ENCODE assay signal across 1 cellular context in genomic region chr10:124647421-124648130, GRCh38.
TF ChIP-seq lines count a peak whose summit lies in the region.

No MANE protein-coding gene starts in this region.

TF ChIP-seq in K562, 482 proteins besides CTCF, POLR2A, EP300 and RAD21 (continued from another document and continues in another):
- TF ChIP-seq ZBTB40 (IDR thresholded peaks at IDR 0.05): peak; percentile 67
- no peak for TF ChIP-seq ZBTB40 (CRISPR knock-in tag; IDR thresholded peaks at IDR 0.05)
- peak; percentile 84 for TF ChIP-seq GABPA (tag; conservative IDR thresholded peaks at IDR 0.05; ENCODE audit: low read depth)
- TF ChIP-seq SMAD2 (IDR thresholded peaks at IDR 0.05; ENCODE audit: low read depth, low read length): no peak
- TF ChIP-seq CCAR2 (IDR thresholded peaks at IDR 0.05; ENCODE audit: low read depth, low read length): no peak
- no peak for TF ChIP-seq TEAD4 (IDR thresholded peaks at IDR 0.05; ENCODE audit: low read length)
- TF ChIP-seq TEAD4 (CRISPR knock-in tag; IDR thresholded peaks at IDR 0.05; ENCODE audit: borderline replicate concordance): no peak
- 0 out of 2 replicates have a peak, but pooled peaks have one; percentile 22 for TF ChIP-seq NR2C1 (IDR thresholded peaks at IDR 0.05)
- TF ChIP-seq NR2C1 (tag; IDR thresholded peaks at IDR 0.05): no peak
- TF ChIP-seq EZH2 (IDR thresholded peaks at IDR 0.05; ENCODE audit: borderline replicate concordance, low read depth, low read length): no peak
- TF ChIP-seq MGA (IDR thresholded peaks at IDR 0.05): peak; percentile 61
- 0 out of 2 replicates have a peak, but pooled peaks have one; percentile 10 for TF ChIP-seq SMC3 (conservative IDR thresholded peaks at IDR 0.05; ENCODE audit: insufficient read depth, low read depth, low read length)
- no peak for TF ChIP-seq ZNF24 (IDR thresholded peaks at IDR 0.05)
- TF ChIP-seq ZNF175 (CRISPR knock-in tag; IDR thresholded peaks at IDR 0.05; ENCODE audit: low read depth): 0 out of 2 replicates have a peak, but pooled peaks have one; percentile 37
- no peak for TF ChIP-seq ZNF717 (CRISPR knock-in tag; IDR thresholded peaks at IDR 0.05)
- TF ChIP-seq NR2F6 (CRISPR knock-in tag; IDR thresholded peaks at IDR 0.05): no peak
- TF ChIP-seq MITF (IDR thresholded peaks at IDR 0.05): no peak
- peak; percentile 51; the same call in 1 of the 2 replicates for TF ChIP-seq ETV5 (CRISPR knock-in tag; IDR thresholded peaks at IDR 0.05; ENCODE audit: low read depth)
- TF ChIP-seq MAFK (IDR thresholded peaks at IDR 0.05; ENCODE audit: low read length): no peak
- TF ChIP-seq MYC (IDR thresholded peaks at IDR 0.05; ENCODE audit: low read depth, low read length): peak; percentile 56; the same call in 1 of the 2 replicates
- TF ChIP-seq MYC (CRISPR knock-in tag; IDR thresholded peaks at IDR 0.05; ENCODE audit: borderline replicate concordance, low read depth): no peak
- no peak for TF ChIP-seq U2AF2 (optimal IDR thresholded peaks at IDR 0.05; ENCODE audit: low read depth, low read length)
- no peak for TF ChIP-seq CREM (IDR thresholded peaks at IDR 0.05; ENCODE audit: low read depth)
- no peak for TF ChIP-seq POLR2B (IDR thresholded peaks at IDR 0.05; ENCODE audit: low read depth, partially characterized antibody)
- no peak for TF ChIP-seq SRSF9 (IDR thresholded peaks at IDR 0.05; ENCODE audit: borderline replicate concordance, low read depth, low read length)
- peak; percentile 45 to 51; a peak in 1 of 4 replicates for TF ChIP-seq FOXK2 (conservative IDR thresholded peaks at IDR 0.05 in 1 of 2, IDR thresholded peaks at IDR 0.05 in 1 of 2; ENCODE audit: low read depth in 2 of 2)
- no peak for TF ChIP-seq TARDBP (IDR thresholded peaks at IDR 0.05)
- no peak for TF ChIP-seq ZNF12 (CRISPR knock-in tag; IDR thresholded peaks at IDR 0.05)
- no peak for TF ChIP-seq ZFP30 (CRISPR knock-in tag; IDR thresholded peaks at IDR 0.05; ENCODE audit: borderline replicate concordance)
- TF ChIP-seq ESRRA (IDR thresholded peaks at IDR 0.05; ENCODE audit: borderline replicate concordance, low read depth): no peak
- 0 out of 2 replicates have a peak, but pooled peaks have one; percentile 23 for TF ChIP-seq VEZF1 (CRISPR knock-in tag; IDR thresholded peaks at IDR 0.05)
- peak; percentile 54 for TF ChIP-seq ZNF316 (IDR thresholded peaks at IDR 0.05)
- no peak for TF ChIP-seq HMG20B (CRISPR knock-in tag; IDR thresholded peaks at IDR 0.05)
- TF ChIP-seq CREB1 (IDR thresholded peaks at IDR 0.05): no peak
- TF ChIP-seq CREB1 (CRISPR knock-in tag; IDR thresholded peaks at IDR 0.05): no peak
- no peak for TF ChIP-seq ZNF134 (CRISPR knock-in tag; conservative IDR thresholded peaks at IDR 0.05)
- TF ChIP-seq CEBPB (tag; IDR thresholded peaks at IDR 0.05): no peak
- TF ChIP-seq MCM3 (IDR thresholded peaks at IDR 0.05): no peak
- no peak for TF ChIP-seq ATF2 (CRISPR knock-in tag; IDR thresholded peaks at IDR 0.05)
